ENCODE assay signal across 13 cellular contexts in genomic region chr1:110292327-110292741, GRCh38. TPM values are rescaled to one million over a fixed set of nuclear protein-coding genes. Genes with fewer than 3 reads are reported as not detected.
DNase-seq lines count a peak whose midpoint lies in the region; TF ChIP-seq lines count a peak whose summit lies in the region.
"Had no signal": no experiment of that assay in that cellular context is flagged by ENCODE, and none has a peak within 500 bp of the region (broad histone marks: within the 10 kb centered on the region; RNA-seq: fewer than 3 reads in every experiment).

No MANE protein-coding gene starts in this region.

- H3K79me2 ChIP-seq in PC-9 (ENCODE audit: low read depth) = no peaks in the 10 kb centered on the region

- H3K27me3 Mint-ChIP-seq in type B pancreatic cell = peaks cover 22% of the 10 kb centered on the region
- H3K27me3 Mint-ChIP-seq: activated CD4-positive, alpha-beta memory T cell treated with anti-CD3 and anti-CD28 coated beads for 36 hours had no signal

- POLR2A ChIA-PET in PC-9 (lab: Charles Lee; ENCODE audit: unreplicated experiment) = interaction anchor here (0.7 kb wide), 1 partner anchor 912 kb away, joined by 3 read pairs; no protein-coding TSS in a partner anchor

- H3K27ac ChIP-seq in PC-9 = peak overlapping the region; percentile 34

- peak overlapping the region; percentile 21 for H3K27ac Mint-ChIP-seq in type B pancreatic cell
- H3K27ac Mint-ChIP-seq: activated CD4-positive, alpha-beta memory T cell treated with anti-CD3 and anti-CD28 coated beads for 36 hours; endodermal cell had no signal

- H3F3A ChIP-seq in PC-9 (ENCODE audit: insufficient read depth, low read depth) = peaks cover 24% of the 10 kb centered on the region

- intact Hi-C loops in PC-9 (cut with micrococcal nuclease; ENCODE audit: unreplicated experiment) (no loop called here), head of caudate nucleus (cut with DNase I) (no loop called here)

- H3K9me3 Mint-ChIP-seq in type B pancreatic cell = no peaks in the 10 kb centered on the region
- H3K9me3 Mint-ChIP-seq: activated CD4-positive, alpha-beta memory T cell treated with anti-CD3 and anti-CD28 coated beads for 36 hours; endodermal cell; naive thymus-derived CD8-positive, alpha-beta T cell had no signal

- no peak overlapping the region; the same call in 1 of the 2 replicates for H2AFZ ChIP-seq in PC-9

- H4K20me1 ChIP-seq in PC-9 (ENCODE audit: insufficient read depth) = no peaks in the 10 kb centered on the region

- CTCF ChIA-PET in PC-9 (lab: Charles Lee) = interaction anchor here (0.9 kb wide), 1 partner anchor 20 kb away, joined by 3 read pairs; no protein-coding TSS in a partner anchor

- DNase-seq in DMS79 treated with DMSO at 0.1 percent for 48 hours (lab: John Stamatoyannopoulos, UW) = peak; percentile 41
- DNase-seq in DMS79 (lab: John Stamatoyannopoulos, UW) = no peak
- peak in 1 of 2 experiments; percentile 82 for DNase-seq in PC-9
- DNase-seq in fibroblast of mammary gland (ENCODE audit: low read depth) = peak; percentile 64
- DNase-seq in type B pancreatic cell (ENCODE audit: extremely low spot score, unreplicated experiment) = no peak
- no peak for DNase-seq in head of caudate nucleus
- no peak for DNase-seq in SK-N-DZ (ENCODE audit: low spot score)
- DNase-seq in NCI-H1105 (lab: John Stamatoyannopoulos, UW) = no peak
- DNase-seq: activated CD4-positive, alpha-beta memory T cell treated with anti-CD3 and anti-CD28 coated beads for 36 hours; endodermal cell; naive thymus-derived CD8-positive, alpha-beta T cell; NCI-H1694; stimulated activated naive CD8-positive, alpha-beta T cell treated with anti-CD3 and anti-CD28 coated beads, Interleukin-15, Interleukin-2, amounts not matched to agents 100 U/mL and 50 U/mL, for 24 hours had no signal

- H3K4me2 ChIP-seq in PC-9 = peak overlapping the region; percentile 60

- no peaks in the 10 kb centered on the region for H3K36me3 ChIP-seq in PC-9 (ENCODE audit: low read depth)

- no peak overlapping the region for H3K4me3 Mint-ChIP-seq in type B pancreatic cell
- H3K4me3 Mint-ChIP-seq: activated CD4-positive, alpha-beta memory T cell treated with anti-CD3 and anti-CD28 coated beads for 36 hours; endodermal cell; naive thymus-derived CD8-positive, alpha-beta T cell had no signal

- no peaks in the 10 kb centered on the region for H3K27me3 ChIP-seq in PC-9 (ENCODE audit: insufficient read depth, low read depth)

- no TSS peak for BruUV-seq in PC-9 (replicated peaks; lab: Mats Ljungman, UMichigan)

- TF ChIP-seq CTCF in PC-9 (conservative IDR thresholded peaks at IDR 0.05) (no peak), fibroblast of mammary gland (conservative IDR thresholded peaks at IDR 0.05; ENCODE audit: control insufficient read depth, insufficient read depth, low read depth, low read length) (no peak), type B pancreatic cell (conservative IDR thresholded peaks at IDR 0.05) (no peak)

- 0 out of 2 replicates have a peak, but pooled peaks cover 4% of the 10 kb centered on the region for H3K9me3 ChIP-seq in PC-9 (ENCODE audit: insufficient read depth, low read depth)

- peaks cover 12% of the 10 kb centered on the region for H3K4me1 Mint-ChIP-seq in type B pancreatic cell (ENCODE audit: unreplicated experiment)
- H3K4me1 Mint-ChIP-seq: naive thymus-derived CD8-positive, alpha-beta T cell had no signal

- peaks cover 36% of the 10 kb centered on the region for H3K4me1 ChIP-seq in PC-9 (replicated peaks; ENCODE audit: insufficient read depth)

- H3K9me2 ChIP-seq in PC-9 (ENCODE audit: insufficient read depth) = no peaks in the 10 kb centered on the region

- H3K4me3 ChIP-seq in PC-9 (no peak overlapping the region), fibroblast of mammary gland (ENCODE audit: control insufficient read depth, low read depth, low read length) (no peak overlapping the region)

- H3K36me3 Mint-ChIP-seq in type B pancreatic cell = no peaks in the 10 kb centered on the region
- H3K36me3 Mint-ChIP-seq: activated CD4-positive, alpha-beta memory T cell treated with anti-CD3 and anti-CD28 coated beads for 36 hours; naive thymus-derived CD8-positive, alpha-beta T cell had no signal

RNA-seq across cellular contexts. Expression of gene RBM15, which starts 46.8 kb away (rescaled TPM):
- total RNA-seq in PC-9 (2021) (42.7 and 43.1 TPM in 2 replicates), type B pancreatic cell (ENCODE audit: low replicate concordance) (23.2 and 41.4 TPM in 2 replicates)
- polyA plus RNA-seq in SK-N-DZ (2014; cell fraction: cytosol; rRNA removed) = 12.3 and 18.1 TPM in 2 replicates
- polyA plus RNA-seq in SK-N-DZ (2014; cell fraction: nucleus; rRNA removed) = 14.0 and 14.1 TPM in 2 replicates

Comparison
In these comparisons a context has a peak if more than half of its experiments do, and no peak if none do; other contexts are left out.
1. DNase-seq: peak in DMS79 treated with DMSO at 0.1 percent for 48 hours (single experiment) and fibroblast of mammary gland (single experiment); none in DMS79 (single experiment), type B pancreatic cell (single experiment), head of caudate nucleus (0 of 42), SK-N-DZ (single experiment) and NCI-H1105 (single experiment).